Comparison of ENCODE assay signal across 8 cellular contexts in genomic region chr22:37808294-37808657, GRCh38. TPM values are rescaled to one million over a fixed set of nuclear protein-coding genes. Genes with fewer than 3 reads are reported as not detected.
A peak's percentile ranks its signal among the peaks of the same experiment; 100 is the strongest.
DNase-seq lines count a peak whose midpoint lies in the region; ATAC-seq, FAIRE-seq and TF ChIP-seq lines count a peak whose summit lies in the region.

No MANE protein-coding gene starts in this region.

- H3K36me3 Mint-ChIP-seq in memory B cell: no peaks in the 10 kb centered on the region

- no peaks in the 10 kb centered on the region for H3K9me1 ChIP-seq in K562 (ENCODE audit: control insufficient read depth, insufficient read depth, low read length)

- peaks cover 14% of the 10 kb centered on the region for H3K4me1 Mint-ChIP-seq in memory B cell

- no peak for TF ChIP-seq EP300 in K562 (IDR thresholded peaks at IDR 0.05; ENCODE audit: low read length)

- POLR2A ChIA-PET in K562 (lab: Yijun Ruan, JAX): interaction anchor here (1.2 to 4.5 kb wide), 2 partner anchors 10 to 36 kb away, joined by 5 to 34 read pairs; partner anchors contain the start of gene ANKRD54

- H3K79me2 ChIP-seq in K562 (ENCODE audit: control insufficient read depth, insufficient read depth, low read length): peaks cover 33% of the 10 kb centered on the region

- H3K27ac Mint-ChIP-seq in memory B cell: no peak overlapping the region

- H3K4me3 ChIP-seq in right atrium auricular region: peak overlapping the region; percentile 51 to 68
- peak overlapping the region; percentile 64 for H3K4me3 ChIP-seq in K562
- H3K4me3 ChIP-seq in uterus: peak overlapping the region; percentile 43 to 50

- peak overlapping the region; percentile 78 for H2AFZ ChIP-seq in K562 (ENCODE audit: low read depth, low read length)

- DNase-seq in right atrium auricular region (ENCODE audit: low spot score) (no peak), Right ventricle myocardium inferior (ENCODE audit: missing footprints) (no peak), K562 (ENCODE audit: extremely low read depth in 1 of 4, low spot score in 3 of 4) (no peak), memory B cell (ENCODE audit: low spot score in 2 of 2) (no peak), uterus (no peak), SHP77 (lab: John Stamatoyannopoulos, UW) (no peak), NCI-H2227 (lab: John Stamatoyannopoulos, UW; ENCODE audit: unreplicated experiment) (no peak)

- H3K4me2 ChIP-seq in K562 (ENCODE audit: insufficient read depth, low read length): peak overlapping the region; percentile 79

- H3K4me3 Mint-ChIP-seq in memory B cell: peak overlapping the region; percentile 63

- H3K27me3 Mint-ChIP-seq in memory B cell: peaks cover 26% of the 10 kb centered on the region

- TF ChIP-seq CTCF in right atrium auricular region (IDR thresholded peaks at IDR 0.05) (no peak), K562 (IDR thresholded peaks at IDR 0.05 in 2 of 3, conservative IDR thresholded peaks at IDR 0.05 in 1 of 3; ENCODE audit: insufficient read depth in 2 of 3, low read depth in 1 of 3, low read length in 3 of 3) (no peak), uterus (IDR thresholded peaks at IDR 0.05) (no peak)

- CTCF ChIA-PET in K562 (lab: Yijun Ruan, JAX; ENCODE audit: low intra/inter-chr PET ratio): interaction anchor here (0.6 kb wide), 1 partner anchor 55 kb away, joined by 3 read pairs; no protein-coding TSS in a partner anchor

- 0% methylated on average over 5 of the region's 8 CpGs for WGBS in K562 (ENCODE audit: insufficient coverage, low coverage, missing lambda C conversion rate)

- in situ Hi-C loops in K562 (cut with MboI): no loop called here

- ATAC-seq in Right ventricle myocardium inferior (no peak), K562 (no peak), memory B cell (ENCODE audit: low read depth) (no peak), GM21737 (IDR thresholded peaks at IDR 0.05; ENCODE audit: unreplicated experiment) (no peak)

- H3K27me3 ChIP-seq in right atrium auricular region (no peaks in the 10 kb centered on the region), K562 (ENCODE audit: control insufficient read depth in 2 of 2, insufficient read depth in 2 of 2, low read length in 2 of 2) (no peaks in the 10 kb centered on the region), uterus (no peaks in the 10 kb centered on the region)

- no peak for TF ChIP-seq RAD21 in K562 (CRISPR knock-in tag; conservative IDR thresholded peaks at IDR 0.05 in 1 of 2, IDR thresholded peaks at IDR 0.05 in 1 of 2)

- peak overlapping the region; percentile 70 to 97 for H3K9ac ChIP-seq in K562 (ENCODE audit: insufficient read depth in 1 of 2, low read depth in 2 of 2, low read length in 2 of 2)

- TSS peak; percentile 71 for BruUV-seq in K562 (replicated peaks; lab: Mats Ljungman, UMichigan)

- TF ChIP-seq POLR2A in K562 (conservative IDR thresholded peaks at IDR 0.05) (no peak), uterus (IDR thresholded peaks at IDR 0.05) (no peak)

- FAIRE-seq in K562 (lab: Jason Lieb, UNC): no peak

- no peaks in the 10 kb centered on the region for H4K20me1 ChIP-seq in K562 (replicated peaks; ENCODE audit: control insufficient read depth, insufficient read depth, low read length)

- H3K4me1 ChIP-seq in right atrium auricular region: peaks cover 0 to 44% of the 10 kb centered on the region in 2 donors
- peaks cover 30 to 46% of the 10 kb centered on the region in 2 experiments for H3K4me1 ChIP-seq in K562 (replicated peaks in 1 of 2; ENCODE audit: control insufficient read depth in 2 of 2, insufficient read depth in 2 of 2, low read length in 2 of 2)
- peaks cover 0 to 5% of the 10 kb centered on the region in 2 donors for H3K4me1 ChIP-seq in uterus

- H3K9me3 ChIP-seq in right atrium auricular region (no peaks in the 10 kb centered on the region), K562 (replicated peaks; ENCODE audit: control insufficient read depth, insufficient read depth, low read depth, low read length) (no peaks in the 10 kb centered on the region), uterus (no peaks in the 10 kb centered on the region)

- intact Hi-C loops in Right ventricle myocardium inferior (cut with DNase I): loop anchor here (5.0 kb wide), 1 partner anchor 34 kb away; the partner anchor contains the start of gene ANKRD54
- intact Hi-C loops in K562 (cut with micrococcal nuclease): no loop called here
- intact Hi-C loops in uterus (cut with DNase I; ENCODE audit: low total_unique reads): no loop called here

- no peaks in the 10 kb centered on the region for H3K9me3 Mint-ChIP-seq in memory B cell

- H3K27ac ChIP-seq in right atrium auricular region (peak overlapping the region; percentile 89 to 91), K562 (ENCODE audit: extremely low read depth, low read depth, low read length) (peak overlapping the region; percentile 67), uterus (peak overlapping the region; percentile 56 to 69)

- H3K36me3 ChIP-seq in right atrium auricular region: no peaks in the 10 kb centered on the region
- H3K36me3 ChIP-seq in K562 (ENCODE audit: control insufficient read depth, insufficient read depth, low read length): peaks cover 24% of the 10 kb centered on the region; the same call in 2 of the 3 replicates
- H3K36me3 ChIP-seq in uterus: no peaks in the 10 kb centered on the region

RNA-seq across cellular contexts. Expression of gene GCAT, which starts 0.5 kb away (rescaled TPM):
- total RNA-seq in right atrium auricular region (10 to 100 TPM; 15.7 to 34.2 TPM), Right ventricle myocardium inferior (44.1 TPM), K562 (2014; rRNA removed) (69.9 and 81.1 TPM in 2 replicates), K562 (2014; rRNA removed; fragmentation: Illumina TruSeq; extraction: Trizol) (9.3 and 13.6 TPM in 2 replicates), K562 (2015; rRNA removed; fragmentation: Illumina TruSeq; extraction: Trizol) (26.4 TPM in 2 replicates), K562 (2021) (61.7 and 63.4 TPM in 2 replicates), uterus (10 to 100 TPM in 3 of 4 donors, 1 to 10 TPM in 1; 3.8 to 53.8 (median 14.9) TPM)
- 16.0 and 39.6 TPM in 2 replicates for total RNA-seq in K562 (2011; cell fraction: chromatin; rRNA removed; ENCODE audit: low replicate concordance)
- 46.5 and 53.8 TPM in 2 replicates for total RNA-seq in K562 (2011; cell fraction: nucleolus; rRNA removed)
- 23.7 and 29.9 TPM in 2 replicates for total RNA-seq in K562 (2011; cell fraction: nucleoplasm; rRNA removed)
- polyA plus RNA-seq in K562 (2011; rRNA removed) (21.1 and 31.0 TPM in 2 replicates), K562 (2014; fragmentation: Illumina TruSeq; extraction: Trizol) (31.8 and 50.7 TPM in 2 replicates), K562 (2014; fragmentation: Nextera tagmentation; extraction: Ambion mirVana) (1 to 10 TPM; 1.9 to 5.3 TPM), K562 (2014; rRNA removed) (57.7 and 57.8 TPM in 2 replicates)
- polyA plus RNA-seq in K562 (2011; cell fraction: cytosol; rRNA removed): 32.3 and 62.2 TPM in 2 replicates
- polyA plus RNA-seq in K562 (2011; cell fraction: nucleus; rRNA removed): 68.1 and 71.9 TPM in 2 replicates
- 31.0 and 75.8 TPM in 2 replicates for polyA plus RNA-seq in K562 (2012)
- polyA minus RNA-seq in K562 (2011; rRNA and poly(A)+ RNA removed): 6.5 and 8.8 TPM in 2 replicates
- polyA minus RNA-seq in K562 (2011; cell fraction: cytosol; rRNA and poly(A)+ RNA removed): 29.9 and 31.5 TPM in 2 replicates
- 15.6 and 25.7 TPM in 2 replicates for polyA minus RNA-seq in K562 (2011; cell fraction: nucleus; rRNA and poly(A)+ RNA removed)

RNA-seq across cellular contexts. Expression of gene GALR3, which starts 14.9 kb away (rescaled TPM):
- total RNA-seq in right atrium auricular region: not detected
- not detected for total RNA-seq in Right ventricle myocardium inferior
- total RNA-seq in K562 (2011; cell fraction: chromatin; rRNA removed; ENCODE audit: low replicate concordance): 0.44 TPM in 1 of 2 replicates, not detected in the other
- total RNA-seq in K562 (2011; cell fraction: nucleolus; rRNA removed): 0.33 and 0.53 TPM in 2 replicates
- total RNA-seq in K562 (2011; cell fraction: nucleoplasm; rRNA removed): 0.69 TPM in 1 of 2 replicates, not detected in the other
- 0.24 TPM in 1 of 2 replicates, not detected in the other for total RNA-seq in K562 (2014; rRNA removed)
- total RNA-seq in K562 (2014; rRNA removed; fragmentation: Illumina TruSeq; extraction: Trizol): not detected in 2 replicates
- total RNA-seq in K562 (2015; rRNA removed; fragmentation: Illumina TruSeq; extraction: Trizol): not detected in 2 replicates
- 0.13 and 0.31 TPM in 2 replicates for total RNA-seq in K562 (2021)
- 0.11 TPM in 1 of 2 replicates, not detected in the other for polyA plus RNA-seq in K562 (2011; rRNA removed)
- 0.07 TPM in 1 of 2 replicates, not detected in the other for polyA plus RNA-seq in K562 (2011; cell fraction: cytosol; rRNA removed)
- polyA plus RNA-seq in K562 (2011; cell fraction: nucleus; rRNA removed): 0.33 and 0.38 TPM in 2 replicates
- 0.28 TPM in 1 of 2 replicates, not detected in the other for polyA plus RNA-seq in K562 (2012)
- not detected in 2 replicates for polyA plus RNA-seq in K562 (2014; fragmentation: Illumina TruSeq; extraction: Trizol)
- not detected for polyA plus RNA-seq in K562 (2014; fragmentation: Nextera tagmentation; extraction: Ambion mirVana)
- not detected in 2 replicates for polyA plus RNA-seq in K562 (2014; rRNA removed)
- not detected in 2 replicates for polyA minus RNA-seq in K562 (2011; rRNA and poly(A)+ RNA removed)
- not detected in 2 replicates for polyA minus RNA-seq in K562 (2011; cell fraction: cytosol; rRNA and poly(A)+ RNA removed)
- 0.27 TPM in 1 of 2 replicates, not detected in the other for polyA minus RNA-seq in K562 (2011; cell fraction: nucleus; rRNA and poly(A)+ RNA removed)
- not detected for total RNA-seq in uterus

RNA-seq across cellular contexts. Expression of gene ANKRD54, which starts 35.9 kb away (rescaled TPM):
- total RNA-seq in right atrium auricular region (10 to 100 TPM; 17.8 to 18.5 TPM), Right ventricle myocardium inferior (16.0 TPM), K562 (2014; rRNA removed) (22.9 and 27.5 TPM in 2 replicates), K562 (2014; rRNA removed; fragmentation: Illumina TruSeq; extraction: Trizol) (8.8 and 11.5 TPM in 2 replicates), K562 (2015; rRNA removed; fragmentation: Illumina TruSeq; extraction: Trizol) (16.1 and 17.0 TPM in 2 replicates), K562 (2021) (23.6 and 24.3 TPM in 2 replicates), uterus (10 to 100 TPM in 3 of 4 donors, 1 to 10 TPM in 1; 8.5 to 37.7 (median 20.5) TPM)
- total RNA-seq in K562 (2011; cell fraction: chromatin; rRNA removed; ENCODE audit: low replicate concordance): 21.8 and 45.7 TPM in 2 replicates
- 36.7 and 40.0 TPM in 2 replicates for total RNA-seq in K562 (2011; cell fraction: nucleolus; rRNA removed)
- 35.6 and 41.5 TPM in 2 replicates for total RNA-seq in K562 (2011; cell fraction: nucleoplasm; rRNA removed)
- polyA plus RNA-seq in K562 (2011; rRNA removed) (14.5 and 21.8 TPM in 2 replicates), K562 (2014; fragmentation: Illumina TruSeq; extraction: Trizol) (17.5 and 21.6 TPM in 2 replicates), K562 (2014; fragmentation: Nextera tagmentation; extraction: Ambion mirVana) (10 to 100 TPM in 1 of 2 experiments, 1 to 10 TPM in 1; 5.9 to 11.6 TPM), K562 (2014; rRNA removed) (22.4 and 24.6 TPM in 2 replicates)
- polyA plus RNA-seq in K562 (2011; cell fraction: cytosol; rRNA removed): 21.8 and 41.2 TPM in 2 replicates
- 56.1 and 59.2 TPM in 2 replicates for polyA plus RNA-seq in K562 (2011; cell fraction: nucleus; rRNA removed)
- polyA plus RNA-seq in K562 (2012): 16.4 and 21.6 TPM in 2 replicates
- polyA minus RNA-seq in K562 (2011; rRNA and poly(A)+ RNA removed): 5.2 and 12.7 TPM in 2 replicates
- 9.3 and 11.3 TPM in 2 replicates for polyA minus RNA-seq in K562 (2011; cell fraction: cytosol; rRNA and poly(A)+ RNA removed)
- 10.1 and 12.6 TPM in 2 replicates for polyA minus RNA-seq in K562 (2011; cell fraction: nucleus; rRNA and poly(A)+ RNA removed)

RNA-seq across cellular contexts. Expression of gene EIF3L, which starts 40.9 kb away (rescaled TPM):
- total RNA-seq in right atrium auricular region: 100 to 1,000 TPM; 193 to 284 TPM
- total RNA-seq in Right ventricle myocardium inferior: 385 TPM
- total RNA-seq in K562 (2011; cell fraction: chromatin; rRNA removed; ENCODE audit: low replicate concordance): 160 and 200 TPM in 2 replicates
- total RNA-seq in K562 (2011; cell fraction: nucleolus; rRNA removed): 170 and 183 TPM in 2 replicates
- 181 and 259 TPM in 2 replicates for total RNA-seq in K562 (2011; cell fraction: nucleoplasm; rRNA removed)
- 282 and 295 TPM in 2 replicates for total RNA-seq in K562 (2014; rRNA removed)
- 347 and 353 TPM in 2 replicates for total RNA-seq in K562 (2014; rRNA removed; fragmentation: Illumina TruSeq; extraction: Trizol)
- 306 and 312 TPM in 2 replicates for total RNA-seq in K562 (2015; rRNA removed; fragmentation: Illumina TruSeq; extraction: Trizol)
- 402 and 426 TPM in 2 replicates for total RNA-seq in K562 (2021)
- 699 and 703 TPM in 2 replicates for polyA plus RNA-seq in K562 (2011; rRNA removed)
- 552 and 733 TPM in 2 replicates for polyA plus RNA-seq in K562 (2011; cell fraction: cytosol; rRNA removed)
- polyA plus RNA-seq in K562 (2011; cell fraction: nucleus; rRNA removed): 176 and 282 TPM in 2 replicates
- 544 and 794 TPM in 2 replicates for polyA plus RNA-seq in K562 (2012)
- polyA plus RNA-seq in K562 (2014; fragmentation: Illumina TruSeq; extraction: Trizol): 395 and 506 TPM in 2 replicates
- polyA plus RNA-seq in K562 (2014; fragmentation: Nextera tagmentation; extraction: Ambion mirVana): 100 to 1,000 TPM; 368 to 462 TPM
- polyA plus RNA-seq in K562 (2014; rRNA removed): 257 and 313 TPM in 2 replicates
- 964 and 1,011 TPM in 2 replicates for polyA minus RNA-seq in K562 (2011; rRNA and poly(A)+ RNA removed)
- polyA minus RNA-seq in K562 (2011; cell fraction: cytosol; rRNA and poly(A)+ RNA removed): 200 and 235 TPM in 2 replicates
- 52.8 and 107 TPM in 2 replicates for polyA minus RNA-seq in K562 (2011; cell fraction: nucleus; rRNA and poly(A)+ RNA removed)
- total RNA-seq in uterus: 100 to 1,000 TPM; 290 to 559 (median 413) TPM
